ENCODE assay signal across 14 cellular contexts in genomic region chr9:14080940-14081621, GRCh38.
DNase-seq lines count a peak whose midpoint lies in the region; ATAC-seq and TF ChIP-seq lines count a peak whose summit lies in the region.
"Had no signal": no experiment of that assay in that cellular context is flagged by ENCODE, and none has a peak within 500 bp of the region (broad histone marks: within the 10 kb centered on the region; RNA-seq: fewer than 3 reads in every experiment).

No MANE protein-coding gene starts in this region.

- H3K27ac ChIP-seq in fibroblast of lung (ENCODE audit: insufficient read depth, low read length) = no peak overlapping the region
- no peak overlapping the region for H3K27ac ChIP-seq in heart left ventricle
- no peak overlapping the region for H3K27ac ChIP-seq in ovary
- H3K27ac ChIP-seq: upper lobe of right lung had no signal

- H3K27ac Mint-ChIP-seq in activated CD4-positive, alpha-beta T cell treated with anti-CD3 and anti-CD28 coated beads, Interleukin-2, amount 10 ng/mL, durations not matched to agents 24 days and 14 days = no peak overlapping the region

- H3K9me3 ChIP-seq in fibroblast of lung (ENCODE audit: control insufficient read depth, insufficient read depth, low read depth, low read length) (no peaks in the 10 kb centered on the region), heart left ventricle (no peaks in the 10 kb centered on the region), ovary (no peaks in the 10 kb centered on the region)
- H3K9me3 ChIP-seq: upper lobe of right lung had no signal

- H3K27me3 Mint-ChIP-seq in activated CD4-positive, alpha-beta T cell treated with anti-CD3 and anti-CD28 coated beads, Interleukin-2, amount 10 ng/mL, durations not matched to agents 24 days and 14 days = no peaks in the 10 kb centered on the region

- TF ChIP-seq POLR2A in heart left ventricle (IDR thresholded peaks at IDR 0.05) (no peak), ovary (IDR thresholded peaks at IDR 0.05) (no peak)

- H3K4me1 Mint-ChIP-seq in activated CD4-positive, alpha-beta T cell treated with anti-CD3 and anti-CD28 coated beads, Interleukin-2, amount 10 ng/mL, durations not matched to agents 24 days and 14 days = no peaks in the 10 kb centered on the region

- H3K4me3 ChIP-seq in fibroblast of lung (replicated peaks in 1 of 4; ENCODE audit: control extremely low read depth in 1 of 4, insufficient read depth in 1 of 4, low read depth in 3 of 4, low read length in 4 of 4) (no peak overlapping the region), heart left ventricle (no peak overlapping the region), ovary (no peak overlapping the region)
- H3K4me3 ChIP-seq: upper lobe of right lung had no signal

- no peaks in the 10 kb centered on the region for H3K79me2 ChIP-seq in fibroblast of lung (ENCODE audit: control insufficient read depth, insufficient read depth, low read length)

- peak; percentile 2 for DNase-seq in activated CD4-positive, alpha-beta T cell treated with anti-CD3 and anti-CD28 coated beads for 48 hours
- no peak for DNase-seq in activated CD4-positive, alpha-beta T cell treated with anti-CD3 and anti-CD28 coated beads, Interleukin-2, amount 10 ng/mL, durations not matched to agents 24 days and 14 days
- DNase-seq in RPMI7951 (ENCODE audit: low read depth) = peak; percentile 82
- DNase-seq in fibroblast of lung (ENCODE audit: low read depth in 2 of 2) = peak; percentile 21 to 95
- no peak for DNase-seq in heart left ventricle
- no peak for DNase-seq in NCI-H2029 (lab: John Stamatoyannopoulos, UW)
- DNase-seq in NCI-H774 (lab: John Stamatoyannopoulos, UW) = no peak
- DNase-seq in ovary = no peak
- DNase-seq: activated CD4-positive, CD25-positive, alpha-beta regulatory T cell; anterior cingulate cortex; Calu3; NCI-H2227 treated with DMSO at 0.1 percent for 48 hours; nucleus accumbens; upper lobe of right lung had no signal

- no peak for TF ChIP-seq EP300 in ovary (IDR thresholded peaks at IDR 0.05)

- H3K36me3 ChIP-seq in fibroblast of lung (ENCODE audit: control insufficient read depth, insufficient read depth, low read length) (no peaks in the 10 kb centered on the region), heart left ventricle (peaks cover 0 to 14% (median 0%) of the 10 kb centered on the region in 9 donors), ovary (no peaks in the 10 kb centered on the region)
- H3K36me3 ChIP-seq: upper lobe of right lung had no signal

- no peaks in the 10 kb centered on the region for H3K36me3 Mint-ChIP-seq in activated CD4-positive, alpha-beta T cell treated with anti-CD3 and anti-CD28 coated beads, Interleukin-2, amount 10 ng/mL, durations not matched to agents 24 days and 14 days (ENCODE audit: low read depth)

- no peak overlapping the region for H3K4me2 ChIP-seq in fibroblast of lung (ENCODE audit: extremely low read depth, insufficient read depth, low read length)

- H3K27me3 ChIP-seq in fibroblast of lung (ENCODE audit: control insufficient read depth, insufficient read depth, low read length) (no peaks in the 10 kb centered on the region), heart left ventricle (no peaks in the 10 kb centered on the region), ovary (peaks cover 5% of the 10 kb centered on the region)
- H3K27me3 ChIP-seq: upper lobe of right lung had no signal

- intact Hi-C loops in activated CD4-positive, alpha-beta T cell treated with anti-CD3 and anti-CD28 coated beads, Interleukin-2, amount 10 ng/mL, durations not matched to agents 24 days and 14 days (cut with micrococcal nuclease) = no loop called here
- intact Hi-C loops in heart left ventricle (cut with DNase I) (loop anchor here in 2 of 10 donors (10.0 kb wide), 2 partner anchors 46 to 176 kb away; no protein-coding TSS in a partner anchor), ovary (cut with DNase I) (no loop called here)

- TF ChIP-seq CTCF in fibroblast of lung (conservative IDR thresholded peaks at IDR 0.05 in 1 of 2, IDR thresholded peaks at IDR 0.05 in 1 of 2; ENCODE audit: low read depth in 1 of 2, low read length in 2 of 2) (no peak), heart left ventricle (IDR thresholded peaks at IDR 0.05) (no peak), ovary (IDR thresholded peaks at IDR 0.05) (no peak)

- H2AFZ ChIP-seq in fibroblast of lung (ENCODE audit: low read length) = no peak overlapping the region

- H3K4me3 Mint-ChIP-seq in activated CD4-positive, alpha-beta T cell treated with anti-CD3 and anti-CD28 coated beads, Interleukin-2, amount 10 ng/mL, durations not matched to agents 24 days and 14 days = no peak overlapping the region

- H3K9ac ChIP-seq in fibroblast of lung (ENCODE audit: insufficient read depth, low read length) = no peak overlapping the region

- no peaks in the 10 kb centered on the region for H4K20me1 ChIP-seq in fibroblast of lung (ENCODE audit: control insufficient read depth, extremely low read depth, insufficient read depth, low read length)

- ATAC-seq in heart left ventricle = no peak
- ATAC-seq: upper lobe of right lung had no signal

- peaks cover 2% of the 10 kb centered on the region for H3K4me1 ChIP-seq in fibroblast of lung (ENCODE audit: control insufficient read depth, extremely low read depth, insufficient read depth, low read length)
- peaks cover 0 to 6% (median 0%) of the 10 kb centered on the region in 12 donors for H3K4me1 ChIP-seq in heart left ventricle
- H3K4me1 ChIP-seq in ovary (ENCODE audit: insufficient read depth) = no peaks in the 10 kb centered on the region
- H3K4me1 ChIP-seq: upper lobe of right lung had no signal

- no peaks in the 10 kb centered on the region for H3K9me3 Mint-ChIP-seq in activated CD4-positive, alpha-beta T cell treated with anti-CD3 and anti-CD28 coated beads, Interleukin-2, amount 10 ng/mL, durations not matched to agents 24 days and 14 days

- 76 to 83% (median 79%) methylated on average over 7 of the region's 7 CpGs for WGBS in heart left ventricle, 4 donors
- 77 to 81% (median 78%) methylated on average over 7 of the region's 7 CpGs for WGBS in ovary, 3 donors

Comparison
In these comparisons a context has a peak if more than half of its experiments do, and no peak if none do; other contexts are left out.
1. DNase-seq: peak in activated CD4-positive, alpha-beta T cell treated with anti-CD3 and anti-CD28 coated beads for 48 hours (single experiment), RPMI7951 (single experiment) and fibroblast of lung (2 of 2); none in activated CD4-positive, alpha-beta T cell treated with anti-CD3 and anti-CD28 coated beads, Interleukin-2, amount 10 ng/mL, durations not matched to agents 24 days and 14 days (single experiment), heart left ventricle (0 of 5), NCI-H2029 (single experiment), NCI-H774 (single experiment) and ovary (0 of 5).